8 cellular contexts compared by ENCODE assay signal in genomic region chr3:176663819-176664218, GRCh38.
A peak's percentile ranks its signal among the peaks of the same experiment; 100 is the strongest.
DNase-seq lines count a peak whose midpoint lies in the region; ATAC-seq lines count a peak whose summit lies in the region.

No MANE protein-coding gene starts in this region.

- ATAC-seq in HG02938 (IDR thresholded peaks at IDR 0.05; ENCODE audit: unreplicated experiment) (peak; percentile 54), HG03039 (IDR thresholded peaks at IDR 0.05; ENCODE audit: unreplicated experiment) (no peak)

- peak; percentile 20 to 31 for DNase-seq in AML-193 (lab: John Stamatoyannopoulos, UW)
- peak; percentile 67 for DNase-seq in NCI-H526 treated with DMSO at 0.1 percent for 48 hours (lab: John Stamatoyannopoulos, UW)
- peak; percentile 87 for DNase-seq in cerebellar cortex (ENCODE audit: low spot score)
- peak; percentile 57 for DNase-seq in midbrain (lab: John Stamatoyannopoulos, UW)
- DNase-seq in T-helper 1 cell: no peak
- no peak for DNase-seq in activated T-cell treated with anti-CD3 and anti-CD28 coated beads for 4 hours

Comparison
In these comparisons a context has a peak if more than half of its experiments do, and no peak if none do; other contexts are left out.
1. DNase-seq: peak in AML-193 (2 of 2), NCI-H526 treated with DMSO at 0.1 percent for 48 hours (single experiment), cerebellar cortex (single experiment) and midbrain (single experiment); none in T-helper 1 cell (0 of 5) and activated T-cell treated with anti-CD3 and anti-CD28 coated beads for 4 hours (single experiment).